16 cellular contexts compared by ENCODE assay signal in genomic region chr11:72971611-72972010, GRCh38.
"Had no signal": no experiment of that assay in that cellular context is flagged by ENCODE, and none has a peak within 500 bp of the region (broad histone marks: within the 10 kb centered on the region; RNA-seq: fewer than 3 reads in every experiment).

No MANE protein-coding gene starts in this region.

- H3K9me3 ChIP-seq: gastroesophageal sphincter, lower lobe of right lung, suprapubic skin had no signal

- H3K27ac ChIP-seq: gastroesophageal sphincter, lower lobe of right lung, suprapubic skin had no signal

- H3K4me3 ChIP-seq: gastroesophageal sphincter, heart right ventricle, lower lobe of right lung, suprapubic skin had no signal

- H3K27me3 ChIP-seq: gastroesophageal sphincter, heart right ventricle, suprapubic skin had no signal

- H3K36me3 ChIP-seq: gastroesophageal sphincter, lower lobe of right lung, suprapubic skin had no signal

- H3K4me1 ChIP-seq: gastroesophageal sphincter had no signal

- H3K27ac Mint-ChIP-seq: type B pancreatic cell had no signal

- H3K4me3 Mint-ChIP-seq: T-cell, type B pancreatic cell had no signal

- H3K27me3 Mint-ChIP-seq: naive thymus-derived CD4-positive, alpha-beta T cell; stimulated activated naive CD8-positive, alpha-beta T cell treated with anti-CD3 and anti-CD28 coated beads, Interleukin-15, Interleukin-2, amounts not matched to agents 100 ng/mL and 50 ng/mL, for 24 hours; T-cell; type B pancreatic cell had no signal

- ATAC-seq: activated CD4-positive, CD25-positive, alpha-beta regulatory T cell treated with anti-CD3 and anti-CD28 coated beads, Interleukin-2, amount 50 U/mL, for 24 hours; gastroesophageal sphincter; heart right ventricle; lower lobe of right lung; naive thymus-derived CD4-positive, alpha-beta T cell; T-cell had no signal

- DNase-seq: activated CD4-positive, alpha-beta T cell treated with anti-CD3 and anti-CD28 coated beads, Interleukin-2, amount 50 U/mL, for 48 hours; activated naive CD4-positive, alpha-beta T cell treated with anti-CD3 and anti-CD28 coated beads, Interleukin-2, amount 50 U/mL, for 16 hours; heart right ventricle; left cardiac atrium; lower lobe of right lung; naive thymus-derived CD4-positive, alpha-beta T cell; nucleus accumbens; stimulated activated CD4-positive, alpha-beta T cell treated with anti-CD3 and anti-CD28 coated beads, Interleukin-4, amount 100 ng/mL, for 4 hours; stimulated activated CD8-positive, alpha-beta memory T cell treated with anti-CD3 and anti-CD28 coated beads, Interleukin-4, amount 100 ng/mL, for 48 hours; T-cell; T-helper 9 cell had no signal
